In genomic region chr21:29024474-29025327, GRCh38 we compare ENCODE assay signal across 1 cellular context.
TF ChIP-seq lines count a peak whose summit lies in the region.

TSS of gene USP16 (plus strand) at chr21:29024668. CDS start at chr21:29027914, 3,246 bp downstream.

TF ChIP-seq in HepG2, 621 proteins besides CTCF, POLR2A, EP300 and RAD21 (continued from another document and continues in another):
- no peak for TF ChIP-seq ARID3A (IDR thresholded peaks at IDR 0.05; ENCODE audit: low read depth, low read length)
- 0 out of 2 replicates have a peak, but pooled peaks have one; percentile 64 for TF ChIP-seq ATF6 (CRISPR knock-in tag; conservative IDR thresholded peaks at IDR 0.05)
- no peak for TF ChIP-seq ZBTB4 (CRISPR knock-in tag; IDR thresholded peaks at IDR 0.05; ENCODE audit: borderline replicate concordance)
- TF ChIP-seq ZHX2 (IDR thresholded peaks at IDR 0.05; ENCODE audit: low read depth) = peak; percentile 50
- TF ChIP-seq ZHX2 (CRISPR knock-in tag; IDR thresholded peaks at IDR 0.05; ENCODE audit: borderline replicate concordance) = no peak
- TF ChIP-seq DMTF1 (CRISPR knock-in tag; IDR thresholded peaks at IDR 0.05) = no peak
- 0 out of 2 replicates have a peak, but pooled peaks have one; percentile 28 for TF ChIP-seq HBP1 (CRISPR knock-in tag; IDR thresholded peaks at IDR 0.05; ENCODE audit: low read depth)
- no peak for TF ChIP-seq NONO (IDR thresholded peaks at IDR 0.05)
- TF ChIP-seq NONO (CRISPR knock-in tag; conservative IDR thresholded peaks at IDR 0.05) = peak; percentile 42; the same call in 1 of the 2 replicates
- no peak for TF ChIP-seq ZNF572 (CRISPR knock-in tag; IDR thresholded peaks at IDR 0.05)
- no peak for TF ChIP-seq ZNF547 (CRISPR knock-in tag; IDR thresholded peaks at IDR 0.05)
- peak; percentile 89 for TF ChIP-seq KLF12 (CRISPR knock-in tag; IDR thresholded peaks at IDR 0.05; ENCODE audit: borderline replicate concordance)
- TF ChIP-seq ZNF451 (CRISPR knock-in tag; IDR thresholded peaks at IDR 0.05) = no peak
- TF ChIP-seq PRDM4 (CRISPR knock-in tag; IDR thresholded peaks at IDR 0.05; ENCODE audit: borderline replicate concordance) = no peak
- TF ChIP-seq ZNF383 (CRISPR knock-in tag; IDR thresholded peaks at IDR 0.05; ENCODE audit: borderline replicate concordance) = no peak
- TF ChIP-seq ZNF101 (CRISPR knock-in tag; IDR thresholded peaks at IDR 0.05; ENCODE audit: borderline replicate concordance, low read depth) = no peak
- peak; percentile 62; the same call in 1 of the 2 replicates for TF ChIP-seq TOPORS (CRISPR knock-in tag; IDR thresholded peaks at IDR 0.05)
- peak; percentile 92 for TF ChIP-seq DMAP1 (CRISPR knock-in tag; IDR thresholded peaks at IDR 0.05)
- TF ChIP-seq IRF9 (CRISPR knock-in tag; IDR thresholded peaks at IDR 0.05; ENCODE audit: borderline replicate concordance) = peak; percentile 61; the same call in 1 of the 2 replicates
- 0 out of 2 replicates have a peak, but pooled peaks have one; percentile 1 for TF ChIP-seq NCOA2 (CRISPR knock-in tag; IDR thresholded peaks at IDR 0.05)
- TF ChIP-seq NRL (CRISPR knock-in tag; IDR thresholded peaks at IDR 0.05; ENCODE audit: borderline replicate concordance) = no peak
- no peak for TF ChIP-seq BRD4 (CRISPR knock-in tag; IDR thresholded peaks at IDR 0.05)
- no peak for TF ChIP-seq ZNF446 (CRISPR knock-in tag; IDR thresholded peaks at IDR 0.05)
- peak; percentile 29; the same call in 1 of the 2 replicates for TF ChIP-seq ZNF670 (CRISPR knock-in tag; IDR thresholded peaks at IDR 0.05; ENCODE audit: borderline replicate concordance)
- TF ChIP-seq ZHX1 (CRISPR knock-in tag; IDR thresholded peaks at IDR 0.05; ENCODE audit: low read depth) = no peak
- TF ChIP-seq MAFG (CRISPR knock-in tag; IDR thresholded peaks at IDR 0.05) = no peak
- TF ChIP-seq ZNF496 (CRISPR knock-in tag; IDR thresholded peaks at IDR 0.05; ENCODE audit: insufficient replicate concordance) = no peak
- no peak for TF ChIP-seq ZNF253 (CRISPR knock-in tag; IDR thresholded peaks at IDR 0.05; ENCODE audit: borderline replicate concordance)
- TF ChIP-seq FOXM1 (CRISPR knock-in tag; IDR thresholded peaks at IDR 0.05) = 0 out of 2 replicates have a peak, but pooled peaks have one; percentile 33
